In genomic region chr15:75312591-75312990, GRCh38 we compare ENCODE assay signal across 13 cellular contexts. TPM values are rescaled to one million over a fixed set of nuclear protein-coding genes. Genes with fewer than 3 reads are reported as not detected.
DNase-seq lines count a peak whose midpoint lies in the region; ATAC-seq, FAIRE-seq and TF ChIP-seq lines count a peak whose summit lies in the region.
"Not testable (repeated sequence)": the region's sequence is repeated elsewhere in the genome, so short reads cannot be mapped to it uniquely, and the experiment has no call there.
"Had no signal": no experiment of that assay in that cellular context is flagged by ENCODE, and none has a peak within 500 bp of the region (broad histone marks: within the 10 kb centered on the region; RNA-seq: fewer than 3 reads in every experiment).

No MANE protein-coding gene starts in this region.

- DNase-seq in A172 (ENCODE audit: low spot score) (peak; percentile 47), EL (peak; percentile 52), HT1080 (ENCODE audit: low read depth) (peak; percentile 73), RCC 7860 (ENCODE audit: low spot score) (peak; percentile 35), endodermal cell (peak; percentile 5), foreskin keratinocyte (peak; percentile 56 to 73), renal cortical epithelial cell (ENCODE audit: low read depth) (peak; percentile 32)
- peak; percentile 38 for DNase-seq in activated effector memory CD4-positive, alpha-beta T cell treated with anti-CD3 and anti-CD28 coated beads, Interleukin-2, amount 50 U/mL, for 16 hours

- TF ChIP-seq CTCF in endodermal cell (conservative IDR thresholded peaks at IDR 0.05): not testable (repeated sequence)
- TF ChIP-seq CTCF in foreskin keratinocyte (conservative IDR thresholded peaks at IDR 0.05): peak; percentile 17

- not testable (repeated sequence) for H3K36me3 Mint-ChIP-seq in endodermal cell (ENCODE audit: low read depth)

- 88 to 95% methylated on average over 1 of the region's 1 CpG for WGBS in endodermal cell (ENCODE audit: insufficient coverage in 1 of 2, insufficient read length in 1 of 2), 2 experiments

- peak; percentile 86 for FAIRE-seq in RCC 7860 (lab: Jason Lieb, UNC)

- H3K4me1 Mint-ChIP-seq in endodermal cell: not testable (repeated sequence)

- not testable (repeated sequence) for H3K9me3 Mint-ChIP-seq in endodermal cell

- not testable (repeated sequence) for H3K27me3 ChIP-seq in endodermal cell (ENCODE audit: control insufficient read depth, insufficient read depth, low read length, poor library complexity, severe bottlenecking)
- peaks cover 24% of the 10 kb centered on the region for H3K27me3 ChIP-seq in foreskin keratinocyte

- not testable (repeated sequence) for H3K9me3 ChIP-seq in endodermal cell (ENCODE audit: control insufficient read depth, low read length)

- not testable (repeated sequence) for H3K4me3 Mint-ChIP-seq in endodermal cell

- H3K4me1 ChIP-seq in endodermal cell (ENCODE audit: control insufficient read depth, insufficient read depth, low read length); foreskin keratinocyte: not testable (repeated sequence)

- not testable (repeated sequence) for H3K36me3 ChIP-seq in endodermal cell (ENCODE audit: control insufficient read depth, insufficient read depth, low read length)

- peaks cover 14% of the 10 kb centered on the region for H3K27me3 Mint-ChIP-seq in endodermal cell (ENCODE audit: insufficient read depth)

- not testable (repeated sequence) for H3K4me3 ChIP-seq in endodermal cell (ENCODE audit: low read length)

- ATAC-seq in foreskin keratinocyte: peak; percentile 44

- H3K27ac Mint-ChIP-seq in endodermal cell: not testable (repeated sequence)

- H3K9ac ChIP-seq in endodermal cell (ENCODE audit: extremely low read depth, low read length, poor library complexity, severe bottlenecking): not testable (repeated sequence)

- not testable (repeated sequence) for H3K27ac ChIP-seq in endodermal cell (ENCODE audit: low read depth, low read length); foreskin keratinocyte

RNA-seq across cellular contexts. Expression of gene COMMD4, which starts 23.3 kb away (rescaled TPM):
- 145 and 148 TPM in 2 replicates for total RNA-seq in A172 (2014; rRNA removed; shearing (Covaris generic))
- total RNA-seq in HT1080 (2014; rRNA removed; shearing (Covaris generic)): 166 and 187 TPM in 2 replicates
- polyA plus RNA-seq in HT1080 (2015; cell fraction: cytosol; rRNA removed): 113 and 137 TPM in 2 replicates
- 107 and 125 TPM in 2 replicates for polyA plus RNA-seq in HT1080 (2015; cell fraction: nucleus; rRNA removed)
- 100 to 1,000 TPM; 153 to 156 TPM for total RNA-seq in endodermal cell
- polyA plus RNA-seq in endodermal cell (2013, experiment 1 of 2): 79.8 TPM
- 75.8 TPM for polyA plus RNA-seq in endodermal cell (2013, experiment 2 of 2)
- total RNA-seq in foreskin keratinocyte: 85.2 and 85.7 TPM in 2 replicates
- polyA plus RNA-seq in foreskin keratinocyte: 122 and 125 TPM in 2 replicates
- total RNA-seq in renal cortical epithelial cell: 42.1 and 58.3 TPM in 2 replicates

RNA-seq across cellular contexts. Expression of gene GOLGA6D, which starts 30.0 kb away (rescaled TPM):
- total RNA-seq in A172 (2014; rRNA removed; shearing (Covaris generic)): not detected in 2 replicates
- total RNA-seq in HT1080 (2014; rRNA removed; shearing (Covaris generic)): not detected in 2 replicates
- polyA plus RNA-seq in HT1080 (2015; cell fraction: cytosol; rRNA removed): not detected in 2 replicates
- not detected in 2 replicates for polyA plus RNA-seq in HT1080 (2015; cell fraction: nucleus; rRNA removed)
- total RNA-seq in endodermal cell: under 1 TPM; 0.11 to 0.24 TPM
- 0.11 TPM for polyA plus RNA-seq in endodermal cell (2013, experiment 1 of 2)
- polyA plus RNA-seq in endodermal cell (2013, experiment 2 of 2): not detected
- total RNA-seq in foreskin keratinocyte: not detected in 2 replicates
- polyA plus RNA-seq in foreskin keratinocyte: not detected in 2 replicates
- total RNA-seq in renal cortical epithelial cell: not detected in 2 replicates
- total RNA-seq: Calu3; CD4-positive, alpha-beta T cell; K562; PC-9; Right ventricle myocardium superior had no signal
- polyA plus RNA-seq: K562 had no signal

RNA-seq across cellular contexts. Expression of gene NEIL1, which starts 34.2 kb away (rescaled TPM):
- 0.12 and 0.48 TPM in 2 replicates for total RNA-seq in A172 (2014; rRNA removed; shearing (Covaris generic))
- total RNA-seq in HT1080 (2014; rRNA removed; shearing (Covaris generic)): 0.60 TPM in 1 of 2 replicates, not detected in the other
- 0.48 TPM in 1 of 2 replicates, not detected in the other for polyA plus RNA-seq in HT1080 (2015; cell fraction: cytosol; rRNA removed)
- 2.2 and 3.0 TPM in 2 replicates for polyA plus RNA-seq in HT1080 (2015; cell fraction: nucleus; rRNA removed)
- total RNA-seq in endodermal cell (10 to 100 TPM; 20.2 to 25.7 TPM), foreskin keratinocyte (6.2 and 7.3 TPM in 2 replicates), renal cortical epithelial cell (12.7 and 18.2 TPM in 2 replicates)
- polyA plus RNA-seq in endodermal cell (2013, experiment 1 of 2): 9.0 TPM
- 8.1 TPM for polyA plus RNA-seq in endodermal cell (2013, experiment 2 of 2)
- polyA plus RNA-seq in foreskin keratinocyte: 6.4 and 7.4 TPM in 2 replicates

RNA-seq across cellular contexts. Expression of gene GOLGA6C, which starts 54.5 kb away (rescaled TPM):
- not detected in 2 replicates for total RNA-seq in A172 (2014; rRNA removed; shearing (Covaris generic))
- not detected in 2 replicates for total RNA-seq in HT1080 (2014; rRNA removed; shearing (Covaris generic))
- polyA plus RNA-seq in HT1080 (2015; cell fraction: cytosol; rRNA removed): not detected in 2 replicates
- not detected in 2 replicates for polyA plus RNA-seq in HT1080 (2015; cell fraction: nucleus; rRNA removed)
- total RNA-seq in endodermal cell (not detected), foreskin keratinocyte (not detected in 2 replicates), renal cortical epithelial cell (not detected in 2 replicates)
- polyA plus RNA-seq in endodermal cell (2013, experiment 1 of 2): not detected
- polyA plus RNA-seq in endodermal cell (2013, experiment 2 of 2): not detected
- polyA plus RNA-seq in foreskin keratinocyte: not detected in 2 replicates
- total RNA-seq: Calu3; CD4-positive, alpha-beta T cell; K562; PC-9; Right ventricle myocardium superior had no signal
- polyA plus RNA-seq: K562 had no signal

RNA-seq across cellular contexts. Expression of gene MAN2C1, which starts 55.8 kb away (rescaled TPM):
- total RNA-seq in A172 (2014; rRNA removed; shearing (Covaris generic)): 32.6 and 42.6 TPM in 2 replicates
- 60.9 and 61.9 TPM in 2 replicates for total RNA-seq in HT1080 (2014; rRNA removed; shearing (Covaris generic))
- polyA plus RNA-seq in HT1080 (2015; cell fraction: cytosol; rRNA removed): 29.8 and 32.2 TPM in 2 replicates
- 1,090 and 1,125 TPM in 2 replicates for polyA plus RNA-seq in HT1080 (2015; cell fraction: nucleus; rRNA removed)
- total RNA-seq in endodermal cell: 100 to 1,000 TPM; 150 to 224 TPM
- polyA plus RNA-seq in endodermal cell (2013, experiment 1 of 2): 142 TPM
- polyA plus RNA-seq in endodermal cell (2013, experiment 2 of 2): 131 TPM
- total RNA-seq in foreskin keratinocyte: 73.8 and 74.1 TPM in 2 replicates
- 42.8 and 45.7 TPM in 2 replicates for polyA plus RNA-seq in foreskin keratinocyte
- 38.0 and 66.6 TPM in 2 replicates for total RNA-seq in renal cortical epithelial cell

Comparison
In these comparisons a context has a peak if more than half of its experiments do, and no peak if none do; other contexts are left out.
1. DNase-seq: peak in every context shown above with its lines; median percentile 73 in HT1080; 64 in foreskin keratinocyte; 52 in EL; 47 in A172; 38 in activated effector memory CD4-positive, alpha-beta T cell treated with anti-CD3 and anti-CD28 coated beads, Interleukin-2, amount 50 U/mL, for 16 hours; 35 in RCC 7860; 32 in renal cortical epithelial cell; 5 in endodermal cell.